ENCODE assay signal across 8 cellular contexts in the genomic region with DNA sequence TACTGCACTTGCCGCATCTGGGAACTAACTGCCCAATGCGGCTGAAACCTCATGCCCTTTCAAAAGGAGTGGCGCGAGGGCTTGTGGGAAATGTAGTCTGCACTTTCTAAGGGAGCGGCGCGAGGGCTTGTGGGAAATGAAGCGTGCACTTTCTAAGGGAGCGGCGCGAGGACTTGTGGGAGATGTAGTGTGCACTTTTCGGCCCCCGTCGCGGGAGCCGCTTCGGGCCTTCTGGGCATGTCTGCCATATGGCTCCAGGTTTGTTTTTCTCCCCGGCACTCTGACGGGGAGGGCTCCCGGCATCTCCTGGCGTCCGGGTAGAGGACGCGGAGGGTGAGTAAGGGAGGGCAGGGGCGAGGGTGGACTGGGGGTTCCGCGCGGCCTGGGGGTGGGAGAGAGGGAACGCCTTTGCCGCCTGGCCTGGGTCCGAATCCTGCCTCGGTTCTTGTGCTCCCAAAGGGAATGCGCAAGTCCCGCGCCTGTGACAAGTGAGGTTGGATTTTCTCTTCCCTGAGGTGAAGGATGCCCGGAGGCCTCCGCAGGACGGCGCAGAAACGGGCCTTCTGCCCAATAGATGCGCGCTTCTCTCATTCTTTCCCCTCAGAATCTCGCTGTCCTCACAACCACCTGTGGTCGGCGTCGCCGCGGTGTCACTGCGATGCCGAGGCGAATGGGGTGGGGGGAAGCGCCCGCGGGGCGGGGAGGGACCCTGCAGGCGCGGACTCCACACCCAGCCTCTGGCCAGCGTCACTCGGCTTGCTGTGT. TPM values are rescaled to one million over a fixed set of nuclear protein-coding genes. Genes with fewer than 3 reads are reported as not detected.
DNase-seq lines count a peak whose midpoint lies in the region; ATAC-seq, FAIRE-seq and TF ChIP-seq lines count a peak whose summit lies in the region.

Gene ZNF37A, plus strand, starts transcription at position 180 of the 765 bp plus-strand sequence. CDS start 2,281 bp downstream, outside the sequence.

- peaks cover 4 to 9% (median 8%) of the 10 kb centered on the region in 3 donors for H3K9me3 Mint-ChIP-seq in T-cell

- H3K9me3 ChIP-seq in heart left ventricle (peaks cover 0 to 20% (median 2%) of the 10 kb centered on the region in 12 donors), upper lobe of left lung (peaks cover 0 to 4% (median 0%) of the 10 kb centered on the region in 4 donors)

- ATAC-seq in HG02840 (IDR thresholded peaks at IDR 0.05; ENCODE audit: low FRiP score, unreplicated experiment) (peak; percentile 98), T-cell (replicated peaks in 1 of 4) (peak; percentile 97 to 98 (median 98)), heart left ventricle (peak; percentile 99 to 100 (median 99)), upper lobe of left lung (ENCODE audit: low FRiP score in 2 of 2) (peak; percentile 99)

- no peak for TF ChIP-seq POLR2A in GM12891 (IDR thresholded peaks at IDR 0.05; ENCODE audit: low read depth, low read length)
- TF ChIP-seq POLR2A in heart left ventricle (IDR thresholded peaks at IDR 0.05) = peak in 1 of 2 donors; percentile 89
- peak in 3 of 4 donors; percentile 31 to 72 (median 69) for TF ChIP-seq POLR2A in upper lobe of left lung (IDR thresholded peaks at IDR 0.05)

- peak in 1 of 12 donors; percentile 8 for TF ChIP-seq CTCF in heart left ventricle (IDR thresholded peaks at IDR 0.05)
- peak in 1 of 6 experiments; percentile 26 for TF ChIP-seq CTCF in upper lobe of left lung (IDR thresholded peaks at IDR 0.05)

- TF ChIP-seq EP300 in upper lobe of left lung (IDR thresholded peaks at IDR 0.05) = no peak

- H3K36me3 ChIP-seq in heart left ventricle = peaks cover 0 to 38% (median 36%) of the 10 kb centered on the region in 9 donors
- peaks cover 11 to 36% (median 18%) of the 10 kb centered on the region in 4 donors for H3K36me3 ChIP-seq in upper lobe of left lung

- 0 to 1% (median 0%) methylated on average over 58 to 59 of the region's 59 CpGs for WGBS in adipose tissue, 3 donors
- WGBS in heart left ventricle, 4 donors = 0 to 1% (median 1%) methylated on average over 19 to 59 of the region's 59 CpGs
- 0% methylated on average over 21 to 51 of the region's 59 CpGs for WGBS in upper lobe of left lung, 2 donors

- no peaks in the 10 kb centered on the region for H3K27me3 Mint-ChIP-seq in T-cell

- POLR2A ChIA-PET in T-cell (lab: Charles Lee) = interaction anchor here in 1 of 2 donors (3.0 kb wide), 1 partner anchor 84 kb away, joined by 9 read pairs; the partner anchor contains the start of gene ZNF33A

- peak within 1 kb of the TSS; percentile 83 to 92 (median 90) for H3K4me3 Mint-ChIP-seq in T-cell

- intact Hi-C loops in heart left ventricle (cut with DNase I) = loop anchor here in 8 of 10 donors (1.0 to 10.0 kb wide), 9 partner anchors 80 to 240 kb away; partner anchors contain the start of genes ZNF25 (in 8 of the 8), ZNF248 (in 6 of the 8) and ZNF33A (in 5 of the 8)
- intact Hi-C loops in posterior cingulate gyrus (cut with DNase I) = loop anchor here (1.0 to 2.0 kb wide), 3 partner anchors 84 to 238 kb away; partner anchors contain the start of genes ZNF248, ZNF25 and ZNF33A

- H3K27me3 ChIP-seq in heart left ventricle = no peaks in the 10 kb centered on the region
- H3K27me3 ChIP-seq in upper lobe of left lung = no peaks in the 10 kb centered on the region

- H3K4me3 ChIP-seq in heart left ventricle (peak within 1 kb of the TSS; percentile 43 to 97 (median 86)), upper lobe of left lung (peak within 1 kb of the TSS; percentile 68 to 88 (median 76))

- peaks cover 40% of the 10 kb centered on the region for H3K36me3 Mint-ChIP-seq in T-cell

- H3K27ac ChIP-seq in adipose tissue (ENCODE audit: low read depth, low read length) (peak within 1 kb of the TSS; percentile 28), heart left ventricle (peak within 1 kb of the TSS; percentile 53 to 91 (median 82)), upper lobe of left lung (peak within 1 kb of the TSS; percentile 72 to 92 (median 90))

- FAIRE-seq in GM12891 (lab: Jason Lieb, UNC) = peak; percentile 71

- peaks cover 0 to 14% (median 8%) of the 10 kb centered on the region in 12 donors for H3K4me1 ChIP-seq in heart left ventricle
- peaks cover 6 to 17% (median 11%) of the 10 kb centered on the region in 4 donors for H3K4me1 ChIP-seq in upper lobe of left lung

- H3K4me1 Mint-ChIP-seq in T-cell = peaks cover 34 to 39% (median 35%) of the 10 kb centered on the region in 3 donors

- DNase-seq in GM12891 (ENCODE audit: insufficient read length, low spot score) (peak; percentile 62), NCI-H1436 treated with DMSO at 0.1 percent for 48 hours (lab: John Stamatoyannopoulos, UW) (peak; percentile 79), T-cell (peak; percentile 77 to 96 (median 86)), heart left ventricle (peak; percentile 92 to 97 (median 94)), posterior cingulate gyrus (peak; percentile 89 to 99 (median 96)), upper lobe of left lung (peak; percentile 91 to 97)

- H3K27ac Mint-ChIP-seq in T-cell = peak within 1 kb of the TSS; percentile 84 to 94

- CTCF ChIA-PET in T-cell (lab: Charles Lee) = interaction anchor here (1.2 to 2.2 kb wide), 2 partner anchors 117 to 118 kb away, joined by 3 to 10 read pairs; partner anchors contain the start of gene ZNF25 (in 2 of the 2)

TF ChIP-seq in GM12891, 5 proteins besides CTCF, POLR2A, EP300 and RAD21:
- TF ChIP-seq TAF1 (IDR thresholded peaks at IDR 0.05; ENCODE audit: low read depth, low read length) (0 out of 2 replicates have a peak, but pooled peaks have one; percentile 42), POLR2AphosphoS5 (IDR thresholded peaks at IDR 0.05; ENCODE audit: low read depth, low read length) (no peak)

RNA-seq across cellular contexts. Expression of gene ZNF37A, which starts in this region (rescaled TPM):
- polyA plus RNA-seq in GM12891 (2012; ENCODE audit: low read depth, missing spikeins) = 8.3 TPM
- total RNA-seq in T-cell (10 to 100 TPM; 15.9 to 23.8 (median 22.6) TPM), heart left ventricle (10 to 100 TPM in 1 of 9 donors, 1 to 10 TPM in 8; 5.6 to 10.0 (median 7.8) TPM), upper lobe of left lung (10 to 100 TPM; 10.7 to 49.2 (median 17.3) TPM)
- polyA plus RNA-seq in adipose tissue (1 to 10 TPM; 4.4 to 9.9 (median 6.3) TPM), heart left ventricle (1 to 10 TPM; 5.5 to 6.6 TPM)

Comparison
In these comparisons a context has a peak if more than half of its experiments do, and no peak if none do; other contexts are left out.
1. Peak in every context shown above with its lines: DNase-seq, ATAC-seq, H3K4me3 ChIP-seq and H3K27ac ChIP-seq.
2. H3K27ac ChIP-seq: peak in every context shown above with its lines; median percentile 90 in upper lobe of left lung; 82 in heart left ventricle; 28 in adipose tissue.